ENCODE assay signal across 10 cellular contexts in the genomic region with DNA sequence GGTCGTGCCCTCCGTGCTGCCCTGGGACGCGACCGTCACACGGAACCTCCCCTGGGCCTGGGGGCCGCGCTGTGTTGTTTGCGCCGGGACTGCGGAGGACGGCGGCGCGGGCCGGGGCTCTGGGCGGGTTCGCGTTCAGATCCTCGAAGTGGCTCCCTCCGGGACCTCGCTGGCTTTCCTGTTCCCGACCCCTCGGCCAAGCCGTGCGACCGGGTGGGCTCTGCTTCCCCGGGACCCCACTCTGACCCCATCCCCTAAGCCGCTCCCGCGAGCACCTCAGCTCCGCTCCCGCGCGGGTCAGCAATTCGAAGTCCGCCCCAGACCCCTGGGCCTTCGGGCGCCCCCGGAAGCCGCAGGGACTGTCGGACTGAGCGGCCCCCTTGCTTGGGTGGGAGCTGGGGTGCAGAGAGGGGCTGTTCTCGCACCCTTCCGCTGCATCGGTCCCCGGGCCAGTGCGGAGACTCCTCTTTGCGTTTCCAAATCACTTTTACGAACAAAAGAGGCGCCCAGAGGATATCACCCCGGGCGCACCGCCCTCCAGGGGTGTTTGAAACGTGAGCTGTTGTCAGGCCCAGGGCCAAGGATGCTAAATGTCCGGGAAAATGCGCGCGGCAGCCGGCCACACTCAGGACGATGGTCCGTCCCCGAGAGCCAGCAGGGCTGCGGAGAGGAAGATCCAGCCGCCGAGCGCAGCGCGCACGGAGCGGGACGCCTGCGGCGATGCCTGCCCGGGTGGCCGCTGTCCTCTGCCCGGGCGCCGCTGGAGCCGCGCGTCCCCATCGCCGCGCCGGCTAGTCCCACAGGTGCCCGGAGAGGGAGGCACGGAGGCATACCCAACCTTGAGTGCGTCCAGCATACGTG.
DNase-seq lines count a peak whose midpoint lies in the region; ATAC-seq and TF ChIP-seq lines count a peak whose summit lies in the region.
"Had no signal": no experiment of that assay in that cellular context is flagged by ENCODE, and none has a peak within 500 bp of the region (broad histone marks: within the 10 kb centered on the region; RNA-seq: fewer than 3 reads in every experiment).

No MANE protein-coding gene starts in this region.

- H3K9me3 ChIP-seq in cardiac muscle cell (ENCODE audit: low read depth) (no peaks in the 10 kb centered on the region), psoas muscle (no peaks in the 10 kb centered on the region), body of pancreas (no peaks in the 10 kb centered on the region)

- H3K4me3 Mint-ChIP-seq in T-helper 1 cell treated with Interleukin-12 subunit alpha and Interleukin-12 subunit beta and Interleukin-4 antibody, amounts not matched to agents 30 μg/mL and 1 μg/mL, for 36 hours = peak overlapping the region; percentile 57

- H3K4me1 ChIP-seq in cardiac muscle cell (ENCODE audit: low read depth) = no peaks in the 10 kb centered on the region
- H3K4me1 ChIP-seq in psoas muscle = peaks cover 8% of the 10 kb centered on the region
- H3K4me1 ChIP-seq in body of pancreas = peaks cover 10% of the 10 kb centered on the region

- peaks cover 57% of the 10 kb centered on the region for H3K27me3 Mint-ChIP-seq in T-helper 1 cell treated with Interleukin-12 subunit alpha and Interleukin-12 subunit beta and Interleukin-4 antibody, amounts not matched to agents 30 μg/mL and 1 μg/mL, for 36 hours (ENCODE audit: low read depth)

- peak overlapping the region; percentile 37 for H3K4me3 ChIP-seq in cardiac muscle cell
- peak overlapping the region; percentile 59 for H3K4me3 ChIP-seq in psoas muscle
- no peak overlapping the region for H3K4me3 ChIP-seq in body of pancreas

- TF ChIP-seq POLR2A in body of pancreas (IDR thresholded peaks at IDR 0.05) = no peak

- H3K27me3 ChIP-seq in cardiac muscle cell = peaks cover 47% of the 10 kb centered on the region
- peaks cover 0 to 58% (median 15%) of the 10 kb centered on the region in 3 donors for H3K27me3 ChIP-seq in psoas muscle (ENCODE audit: insufficient read depth in 3 of 3, low read length in 2 of 3)
- peaks cover 0 to 6% of the 10 kb centered on the region in 2 donors for H3K27me3 ChIP-seq in body of pancreas

- peak; percentile 36 to 54 (median 47) for ATAC-seq in psoas muscle
- no peak for ATAC-seq in body of pancreas

- WGBS in psoas muscle, 3 donors = 2 to 5% (median 4%) methylated on average over 74 to 90 of the region's 90 CpGs
- 1 to 10% methylated on average over 2 to 88 of the region's 90 CpGs for WGBS in body of pancreas, 2 donors

- peaks cover 5% of the 10 kb centered on the region for H3K9me3 Mint-ChIP-seq in T-helper 1 cell treated with Interleukin-12 subunit alpha and Interleukin-12 subunit beta and Interleukin-4 antibody, amounts not matched to agents 30 μg/mL and 1 μg/mL, for 36 hours

- intact Hi-C loops in psoas muscle (cut with DNase I) = loop anchor here in 1 of 2 donors (10.0 kb wide), 1 partner anchor 118 kb away; a partner anchor contains a TSS
- intact Hi-C loops in body of pancreas (cut with DNase I) = no loop called here

- H3K4me1 Mint-ChIP-seq in T-helper 1 cell treated with Interleukin-12 subunit alpha and Interleukin-12 subunit beta and Interleukin-4 antibody, amounts not matched to agents 30 μg/mL and 1 μg/mL, for 36 hours (ENCODE audit: low read depth) = peaks cover 6% of the 10 kb centered on the region

- no peak for TF ChIP-seq CTCF in cardiac muscle cell (IDR thresholded peaks at IDR 0.05; ENCODE audit: low read depth, low read length)
- TF ChIP-seq CTCF in psoas muscle (IDR thresholded peaks at IDR 0.05) = no peak
- no peak for TF ChIP-seq CTCF in body of pancreas (IDR thresholded peaks at IDR 0.05)

- H3K36me3 Mint-ChIP-seq in T-helper 1 cell treated with Interleukin-12 subunit alpha and Interleukin-12 subunit beta and Interleukin-4 antibody, amounts not matched to agents 30 μg/mL and 1 μg/mL, for 36 hours (ENCODE audit: low read depth) = peaks cover 3% of the 10 kb centered on the region

- H3K36me3 ChIP-seq in cardiac muscle cell = no peaks in the 10 kb centered on the region
- H3K36me3 ChIP-seq in psoas muscle (ENCODE audit: insufficient read depth in 1 of 2, low read depth in 1 of 2) = no peaks in the 10 kb centered on the region
- no peaks in the 10 kb centered on the region for H3K36me3 ChIP-seq in body of pancreas (replicated peaks in 1 of 2; ENCODE audit: insufficient read depth in 1 of 2, low read depth in 2 of 2)

- DNase-seq in EL (peak; percentile 18), cardiac muscle cell (ENCODE audit: low read depth in 1 of 2, low spot score in 1 of 2) (peak; percentile 9 to 63), psoas muscle (peak in 1 of 2 donors; percentile 30), COR-L47 (lab: John Stamatoyannopoulos, UW) (no peak), body of pancreas (no peak), NCI-H345 treated with DMSO at 0.1 percent for 48 hours (lab: John Stamatoyannopoulos, UW; ENCODE audit: unreplicated experiment) (no peak), hippocampal formation (lab: John Stamatoyannopoulos, UW) (no peak)
- DNase-seq: naive B cell, NCI-H187 treated with DMSO at 0.1 percent for 48 hours had no signal

- H3K27ac ChIP-seq in cardiac muscle cell (no peak overlapping the region), psoas muscle (no peak overlapping the region), body of pancreas (no peak overlapping the region)

- no peak overlapping the region for H3K27ac Mint-ChIP-seq in T-helper 1 cell treated with Interleukin-12 subunit alpha and Interleukin-12 subunit beta and Interleukin-4 antibody, amounts not matched to agents 30 μg/mL and 1 μg/mL, for 36 hours
- H3K27ac Mint-ChIP-seq: naive B cell had no signal

Comparison
In these comparisons a context has a peak if more than half of its experiments do, and no peak if none do; other contexts are left out.
1. DNase-seq: peak in EL (single experiment) and cardiac muscle cell (2 of 2); none in COR-L47 (single experiment), body of pancreas (0 of 4), NCI-H345 treated with DMSO at 0.1 percent for 48 hours (single experiment) and hippocampal formation (0 of 2).
2. H3K4me3 ChIP-seq: peak in cardiac muscle cell (single experiment) and psoas muscle (single experiment); none in body of pancreas (0 of 2).